In genomic region chr1:167752219-167752985, GRCh38 we compare ENCODE assay signal across 9 cellular contexts. TPM values are rescaled to one million over a fixed set of nuclear protein-coding genes. Genes with fewer than 3 reads are reported as not detected.
DNase-seq lines count a peak whose midpoint lies in the region; ATAC-seq, FAIRE-seq and TF ChIP-seq lines count a peak whose summit lies in the region.
"Had no signal": no experiment of that assay in that cellular context is flagged by ENCODE, and none has a peak within 500 bp of the region (broad histone marks: within the 10 kb centered on the region; RNA-seq: fewer than 3 reads in every experiment).

No MANE protein-coding gene starts in this region.

- H3K4me1 ChIP-seq in breast epithelium (peaks cover 0 to 4% of the 10 kb centered on the region in 2 donors), trophoblast cell (ENCODE audit: control insufficient read depth in 1 of 2, insufficient read depth in 2 of 2, low read length in 2 of 2) (peaks cover 4% of the 10 kb centered on the region in 2 experiments), sigmoid colon (peaks cover 0 to 42% (median 25%) of the 10 kb centered on the region in 4 donors), mucosa of descending colon (ENCODE audit: low read depth) (peaks cover 32% of the 10 kb centered on the region)

- H3K27me3 ChIP-seq in breast epithelium (no peaks in the 10 kb centered on the region), trophoblast cell (ENCODE audit: insufficient read depth, low read length) (no peaks in the 10 kb centered on the region), sigmoid colon (no peaks in the 10 kb centered on the region)

- no peak overlapping the region for H2AFZ ChIP-seq in trophoblast cell (ENCODE audit: insufficient read depth, low read length, poor library complexity)

- H3K9ac ChIP-seq in trophoblast cell (ENCODE audit: low read length) = no peak overlapping the region

- H3K4me3 ChIP-seq in breast epithelium (peak overlapping the region in 1 of 3 donors; percentile 7), trophoblast cell (ENCODE audit: low read depth, low read length) (no peak overlapping the region), sigmoid colon (no peak overlapping the region), mucosa of descending colon (no peak overlapping the region)

- no peak for DNase-seq in GM12891 (ENCODE audit: insufficient read length, low spot score)
- no peak for DNase-seq in breast epithelium (ENCODE audit: low spot score in 2 of 2)
- DNase-seq in trophoblast cell = peak in 1 of 2 donors; percentile 12
- DNase-seq in NCI-H1417 treated with DMSO at 0.1 percent for 48 hours (lab: John Stamatoyannopoulos, UW) = no peak
- DNase-seq in sigmoid colon = no peak
- DNase-seq in mucosa of descending colon = no peak
- DNase-seq: NCI-H345 had no signal

- no peak overlapping the region for H2BK120ac ChIP-seq in trophoblast cell (ENCODE audit: insufficient read depth, low read length, poor library complexity)

- no peak overlapping the region for H2BK12ac ChIP-seq in trophoblast cell (ENCODE audit: low read length)

- H3K9me3 ChIP-seq in breast epithelium = no peaks in the 10 kb centered on the region
- H3K9me3 ChIP-seq in trophoblast cell (ENCODE audit: insufficient read depth, low read depth, low read length) = no peaks in the 10 kb centered on the region
- no peaks in the 10 kb centered on the region for H3K9me3 ChIP-seq in sigmoid colon
- no peaks in the 10 kb centered on the region for H3K9me3 ChIP-seq in mucosa of descending colon

- H3K14ac ChIP-seq in trophoblast cell (ENCODE audit: low read length) = no peak overlapping the region

- no peak for TF ChIP-seq EP300 in sigmoid colon (IDR thresholded peaks at IDR 0.05)

- no peak overlapping the region for H3K23ac ChIP-seq in trophoblast cell (ENCODE audit: low read length)

- H3K18ac ChIP-seq in trophoblast cell (ENCODE audit: low read length) = no peak overlapping the region

- intact Hi-C loops in breast epithelium (cut with DNase I; ENCODE audit: low total_unique reads) (no loop called here), sigmoid colon (cut with DNase I) (no loop called here), mucosa of descending colon (cut with DNase I, micrococcal nuclease) (no loop called here)

- TF ChIP-seq CTCF in breast epithelium (IDR thresholded peaks at IDR 0.05) = no peak
- no peak for TF ChIP-seq CTCF in sigmoid colon (IDR thresholded peaks at IDR 0.05)
- no peak for TF ChIP-seq CTCF in mucosa of descending colon (IDR thresholded peaks at IDR 0.05)

- H3K4ac ChIP-seq in trophoblast cell (ENCODE audit: low read depth, low read length) = peak overlapping the region; percentile 99

- H3K36me3 ChIP-seq in breast epithelium (no peaks in the 10 kb centered on the region), trophoblast cell (ENCODE audit: control insufficient read depth in 1 of 2, insufficient read depth in 2 of 2, low read length in 2 of 2) (peaks cover 1 to 2% of the 10 kb centered on the region in 2 experiments), sigmoid colon (no peaks in the 10 kb centered on the region), mucosa of descending colon (ENCODE audit: low read depth) (no peaks in the 10 kb centered on the region)

- TF ChIP-seq POLR2A in GM12891 (IDR thresholded peaks at IDR 0.05; ENCODE audit: low read depth, low read length) = no peak
- no peak for TF ChIP-seq POLR2A in breast epithelium (IDR thresholded peaks at IDR 0.05)
- TF ChIP-seq POLR2A in sigmoid colon (IDR thresholded peaks at IDR 0.05) = no peak

- peaks cover 24% of the 10 kb centered on the region for H3K79me2 ChIP-seq in trophoblast cell (ENCODE audit: control insufficient read depth, insufficient read depth, low read length, poor library complexity)

- H2BK5ac ChIP-seq in trophoblast cell (ENCODE audit: low read depth, low read length, poor library complexity) = no peak overlapping the region

- no peak overlapping the region for H4K91ac ChIP-seq in trophoblast cell (ENCODE audit: low read depth, low read length)

- no peak overlapping the region for H2AK5ac ChIP-seq in trophoblast cell (ENCODE audit: low read length)

- H3K79me1 ChIP-seq in trophoblast cell (ENCODE audit: low read length) = no peaks in the 10 kb centered on the region

- ATAC-seq in HG03432 (IDR thresholded peaks at IDR 0.05; ENCODE audit: unreplicated experiment) (peak; percentile 36), GM21526 (IDR thresholded peaks at IDR 0.05; ENCODE audit: low FRiP score, unreplicated experiment) (no peak), mucosa of descending colon (no peak)

- no peak overlapping the region for H4K8ac ChIP-seq in trophoblast cell (ENCODE audit: low read depth, low read length)

- no peak overlapping the region for H4K12ac ChIP-seq in trophoblast cell (ENCODE audit: low read depth, low read length)

- no peak overlapping the region for H3K4me2 ChIP-seq in trophoblast cell (ENCODE audit: low read length)

- peak; percentile 62 for FAIRE-seq in GM12891 (lab: Jason Lieb, UNC)

- peak overlapping the region; percentile 59 to 74 for H3K27ac ChIP-seq in breast epithelium
- H3K27ac ChIP-seq in trophoblast cell (ENCODE audit: low read depth, low read length) = no peak overlapping the region
- peak overlapping the region in 1 of 4 donors; percentile 27 for H3K27ac ChIP-seq in sigmoid colon

TF ChIP-seq in GM12891, 5 proteins besides CTCF, POLR2A, EP300 and RAD21:
- TF ChIP-seq TAF1 (IDR thresholded peaks at IDR 0.05; ENCODE audit: low read depth, low read length) (no peak), POU2F2 (IDR thresholded peaks at IDR 0.05; ENCODE audit: low read depth, low read length) (no peak), SPI1 (IDR thresholded peaks at IDR 0.05; ENCODE audit: low read depth, low read length) (no peak), POLR2AphosphoS5 (IDR thresholded peaks at IDR 0.05; ENCODE audit: low read depth, low read length) (no peak), PAX5 (IDR thresholded peaks at IDR 0.05; ENCODE audit: insufficient read depth, low read length, severe bottlenecking) (no peak)
TF ChIP-seq in GM12891: peak in this region for 0.

RNA-seq across cellular contexts. Expression of gene MPZL1, which starts 30.6 kb away (rescaled TPM):
- polyA plus RNA-seq in GM12891 (2012; ENCODE audit: low read depth, missing spikeins) = 15.6 TPM
- 10 to 100 TPM; 43.5 to 86.8 (median 86.2) TPM for total RNA-seq in breast epithelium
- polyA plus RNA-seq in trophoblast cell (2013) = 335 and 346 TPM in 2 replicates
- total RNA-seq in sigmoid colon = 10 to 100 TPM; 50.9 to 69.5 (median 58.3) TPM
- polyA plus RNA-seq in sigmoid colon = 10 to 100 TPM in 2 of 3 donors, 1 to 10 TPM in 1; 8.8 to 66.9 (median 11.4) TPM
- 100 to 1,000 TPM in 2 of 3 donors, 10 to 100 TPM in 1; 95.6 to 117 (median 103) TPM for total RNA-seq in mucosa of descending colon
